ENCODE assay signal across 8 cellular contexts in the genomic region with DNA sequence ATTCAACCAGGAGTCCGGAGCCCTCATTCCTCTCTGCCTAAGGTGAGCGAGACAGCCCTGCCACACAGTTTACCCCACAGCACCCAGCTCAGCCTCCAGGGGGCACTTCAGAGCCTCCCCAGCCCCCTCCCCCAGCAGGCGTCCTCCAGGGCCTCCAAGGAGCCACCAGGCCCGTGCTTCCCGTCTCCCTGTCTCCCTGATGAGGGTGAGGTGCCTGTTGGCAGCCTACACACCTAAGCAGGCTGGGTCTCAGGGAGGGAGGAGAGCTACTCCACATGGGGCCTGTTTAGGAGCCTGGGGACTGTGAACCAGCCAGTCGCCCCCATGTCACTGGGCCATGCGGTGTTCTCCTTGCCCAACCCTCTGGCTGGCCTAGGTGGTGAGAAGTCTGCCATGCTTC. TPM values are rescaled to one million over a fixed set of nuclear protein-coding genes. Genes with fewer than 3 reads are reported as not detected.
A peak's percentile ranks its signal among the peaks of the same experiment; 100 is the strongest.
DNase-seq lines count a peak whose midpoint lies in the region; ATAC-seq, FAIRE-seq and TF ChIP-seq lines count a peak whose summit lies in the region.

No MANE protein-coding gene starts in this region.

- no peak for FAIRE-seq in HepG2 (lab: Jason Lieb, UNC)

- H2BK5ac ChIP-seq in H9 (ENCODE audit: insufficient read length, low read length), result no peak overlapping the region

- H3K9me3 Mint-ChIP-seq in H9, result no peaks in the 10 kb centered on the region
- H3K9me3 Mint-ChIP-seq in activated naive CD8-positive, alpha-beta T cell treated with anti-CD3 and anti-CD28 coated beads, Interleukin-2, amount 10 ng/mL, durations not matched to agents 7 days and 5 days, result no peaks in the 10 kb centered on the region

- H3K23me2 ChIP-seq in H9 (ENCODE audit: insufficient read length, low read depth, low read length, poor library complexity, severe bottlenecking), result no peaks in the 10 kb centered on the region

- H2BK120ac ChIP-seq in H9 (ENCODE audit: low read depth, low read length, poor library complexity, severe bottlenecking), result no peak overlapping the region

- no peaks in the 10 kb centered on the region for H3K27me3 Mint-ChIP-seq in H9 (ENCODE audit: low read depth)
- no peaks in the 10 kb centered on the region for H3K27me3 Mint-ChIP-seq in activated naive CD8-positive, alpha-beta T cell treated with anti-CD3 and anti-CD28 coated beads, Interleukin-2, amount 10 ng/mL, durations not matched to agents 7 days and 5 days

- H2BK12ac ChIP-seq in H9 (ENCODE audit: insufficient read length, low read depth, low read length), result no peak overlapping the region

- no peaks in the 10 kb centered on the region for H3K4me1 ChIP-seq in H9 (ENCODE audit: insufficient read depth, low read length)
- H3K4me1 ChIP-seq in HepG2 (ENCODE audit: insufficient read depth, low read length), result peaks cover 17% of the 10 kb centered on the region; the same call in 1 of the 2 replicates

- H2BK15ac ChIP-seq in H9 (ENCODE audit: low read depth, low read length), result no peak overlapping the region

- H4K5ac ChIP-seq in H9 (ENCODE audit: insufficient read length, low read depth, low read length), result no peak overlapping the region

- H3K4me3 Mint-ChIP-seq in H9, result no peak overlapping the region
- no peak overlapping the region for H3K4me3 Mint-ChIP-seq in activated naive CD8-positive, alpha-beta T cell treated with anti-CD3 and anti-CD28 coated beads, Interleukin-2, amount 10 ng/mL, durations not matched to agents 7 days and 5 days

- no TSS peak for BruUV-seq in HepG2 (replicated peaks; lab: Mats Ljungman, UMichigan)

- no peak for ATAC-seq in activated naive CD8-positive, alpha-beta T cell treated with anti-CD3 and anti-CD28 coated beads, Interleukin-2, amount 10 ng/mL, durations not matched to agents 7 days and 5 days (ENCODE audit: low read depth)
- peak; percentile 71 for ATAC-seq in HepG2
- ATAC-seq in GM19035 (IDR thresholded peaks at IDR 0.05; ENCODE audit: unreplicated experiment), result no peak
- ATAC-seq in GM21447 (IDR thresholded peaks at IDR 0.05; ENCODE audit: unreplicated experiment), result no peak

- peaks cover 9 to 24% of the 10 kb centered on the region in 2 experiments; a peak in 4 of 5 replicates for H3K36me3 ChIP-seq in HepG2 (replicated peaks in 1 of 2; ENCODE audit: control insufficient read depth in 1 of 2, insufficient read depth in 2 of 2, low read length in 2 of 2)

- POLR2A ChIA-PET in activated naive CD8-positive, alpha-beta T cell treated with anti-CD3 and anti-CD28 coated beads, Interleukin-2, amount 10 ng/mL, durations not matched to agents 7 days and 5 days (lab: Charles Lee), result interaction anchor here (1.0 to 2.5 kb wide), 2 partner anchors 30 to 31 kb away, joined by 3 to 11 read pairs; a partner anchor contains a TSS
- POLR2A ChIA-PET in HepG2 (lab: Yijun Ruan, JAX), result interaction anchor here (1.4 to 2.0 kb wide), 3 partner anchors 12 to 27 kb away, joined by 3 to 7 read pairs (median 4); no protein-coding TSS in a partner anchor

- H3K79me2 ChIP-seq in H9 (ENCODE audit: insufficient read depth, low read length), result no peaks in the 10 kb centered on the region
- no peaks in the 10 kb centered on the region for H3K79me2 ChIP-seq in HepG2 (ENCODE audit: insufficient read depth, low read length)

- H3K4ac ChIP-seq in H9 (ENCODE audit: low read depth, low read length), result no peak overlapping the region

- TF ChIP-seq CTCF in AG09319 (IDR thresholded peaks at IDR 0.05; ENCODE audit: low read depth, low read length) (peak; percentile 34), H9 (conservative IDR thresholded peaks at IDR 0.05) (peak; percentile 76), HepG2 (CRISPR knock-in tag; IDR thresholded peaks at IDR 0.05) (peak; percentile 65)

- H3K4me1 Mint-ChIP-seq in H9, result peaks cover 15 to 32% of the 10 kb centered on the region in 2 experiments
- peaks cover 31% of the 10 kb centered on the region for H3K4me1 Mint-ChIP-seq in activated naive CD8-positive, alpha-beta T cell treated with anti-CD3 and anti-CD28 coated beads, Interleukin-2, amount 10 ng/mL, durations not matched to agents 7 days and 5 days

- no peak for TF ChIP-seq POLR2A in HepG2 (IDR thresholded peaks at IDR 0.05; ENCODE audit: insufficient read depth in 1 of 2, low read depth in 2 of 2, low read length in 2 of 2)

- TF ChIP-seq RAD21 in HepG2 (CRISPR knock-in tag; IDR thresholded peaks at IDR 0.05), result no peak

- H3K23ac ChIP-seq in H9 (ENCODE audit: insufficient read length, low read depth, low read length), result no peak overlapping the region

- no peak for DNase-seq in AG09319 (ENCODE audit: extremely low read depth, low read depth)
- DNase-seq in H9, result peak; percentile 79
- DNase-seq in activated naive CD8-positive, alpha-beta T cell treated with anti-CD3 and anti-CD28 coated beads, Interleukin-2, amount 10 ng/mL, durations not matched to agents 7 days and 5 days, result no peak
- no peak for DNase-seq in HepG2 (ENCODE audit: low spot score)
- DNase-seq in putamen (ENCODE audit: low spot score), result no peak
- DNase-seq in NCI-H1436 (lab: John Stamatoyannopoulos, UW), result no peak

- H3K9ac ChIP-seq in H9 (ENCODE audit: extremely low read depth, insufficient read length, low read length), result no peak overlapping the region
- H3K9ac ChIP-seq in HepG2 (ENCODE audit: insufficient read depth, low read depth, low read length), result no peak overlapping the region

- WGBS in H9 (ENCODE audit: extremely low coverage, insufficient read length, low lambda C conversion rate), result no CpG with 5 or more reads among the region's 7 CpGs
- WGBS in HepG2 (ENCODE audit: low lambda C conversion rate), result 90% methylated on average over 3 of the region's 7 CpGs

- H4K8ac ChIP-seq in H9 (replicated peaks; ENCODE audit: insufficient read length, low read depth, low read length), result no peak overlapping the region

- intact Hi-C loops in HepG2 (cut with micrococcal nuclease; ENCODE audit: unreplicated experiment), result no loop called here

- peak overlapping the region in 1 of 3 experiments; percentile 82; a peak in 1 of 7 replicates for H3K27ac Mint-ChIP-seq in H9
- H3K27ac Mint-ChIP-seq in activated naive CD8-positive, alpha-beta T cell treated with anti-CD3 and anti-CD28 coated beads, Interleukin-2, amount 10 ng/mL, durations not matched to agents 7 days and 5 days, result peak overlapping the region; percentile 61

- no peak overlapping the region for H3K18ac ChIP-seq in H9 (ENCODE audit: insufficient read length, low read depth, low read length)

- H3K9me3 ChIP-seq in H9 (ENCODE audit: control insufficient read depth, low read depth, low read length) (no peaks in the 10 kb centered on the region), HepG2 (ENCODE audit: low read length) (no peaks in the 10 kb centered on the region)

- H2AFZ ChIP-seq in H9 (ENCODE audit: low read length), result no peak overlapping the region
- no peak overlapping the region for H2AFZ ChIP-seq in HepG2 (ENCODE audit: low read length)

- H3K27ac ChIP-seq in H9 (ENCODE audit: insufficient read length, low read depth, low read length) (no peak overlapping the region), HepG2 (ENCODE audit: extremely low read length, insufficient read depth, low read length) (no peak overlapping the region)

- H2BK20ac ChIP-seq in H9 (ENCODE audit: low read depth, low read length, poor library complexity, severe bottlenecking), result no peak overlapping the region

- H3K14ac ChIP-seq in H9 (ENCODE audit: insufficient read depth, low read length), result no peak overlapping the region

- no peak overlapping the region for H3K4me2 ChIP-seq in H9 (ENCODE audit: insufficient read depth, insufficient read length, low read length)
- no peak overlapping the region for H3K4me2 ChIP-seq in HepG2 (ENCODE audit: low read depth, low read length)

- H3K36me3 Mint-ChIP-seq in H9 (ENCODE audit: insufficient read depth in 1 of 3, low read depth in 3 of 3), result peaks cover 3 to 8% (median 8%) of the 10 kb centered on the region in 3 experiments; a peak in 6 of 7 replicates
- peaks cover 3% of the 10 kb centered on the region for H3K36me3 Mint-ChIP-seq in activated naive CD8-positive, alpha-beta T cell treated with anti-CD3 and anti-CD28 coated beads, Interleukin-2, amount 10 ng/mL, durations not matched to agents 7 days and 5 days

- H3K27me3 ChIP-seq in H9 (ENCODE audit: insufficient read depth, low read length) (no peaks in the 10 kb centered on the region), HepG2 (ENCODE audit: control insufficient read depth in 1 of 2, insufficient read depth in 2 of 2, low read length in 2 of 2) (no peaks in the 10 kb centered on the region)

- CTCF ChIA-PET in HepG2 (lab: Yijun Ruan, JAX; ENCODE audit: low intra/inter-chr PET ratio, low total read pairs), result interaction anchor here (1.4 kb wide), 1 partner anchor 30 kb away, joined by 5 read pairs; no protein-coding TSS in a partner anchor

- no peak overlapping the region for H4K91ac ChIP-seq in H9 (ENCODE audit: insufficient read length, low read depth, low read length)

- H3K4me3 ChIP-seq in HepG2 (replicated peaks in 1 of 3; ENCODE audit: insufficient read depth in 1 of 3, low read depth in 2 of 3, low read length in 3 of 3), result no peak overlapping the region

- no peaks in the 10 kb centered on the region for H4K20me1 ChIP-seq in H9 (ENCODE audit: control insufficient read depth, insufficient read depth, insufficient read length)
- no peaks in the 10 kb centered on the region for H4K20me1 ChIP-seq in HepG2 (ENCODE audit: insufficient read depth, low read length)

- no peak for TF ChIP-seq EP300 in HepG2 (IDR thresholded peaks at IDR 0.05; ENCODE audit: low read depth in 2 of 2, low read length in 2 of 2)
- no peak for TF ChIP-seq EP300 in HepG2 (CRISPR knock-in tag; IDR thresholded peaks at IDR 0.05; ENCODE audit: borderline replicate concordance)

- H3K56ac ChIP-seq in H9 (ENCODE audit: insufficient read length, low read depth, low read length), result no peak overlapping the region

- in situ Hi-C loops in HepG2 (cut with HindIII; ENCODE audit: extremely low pct_ligation_motif_present, low pct_unique_long_range_greater_than_20kb), result no loop called here

- H3T11ph ChIP-seq in H9 (ENCODE audit: low read length), result no peak overlapping the region

- H3K79me1 ChIP-seq in H9 (ENCODE audit: insufficient read depth, low read depth, low read length, poor library complexity, severe bottlenecking), result no peaks in the 10 kb centered on the region

- no peak overlapping the region for H2AK5ac ChIP-seq in H9 (ENCODE audit: insufficient read length, low read length)

RNA-seq across cellular contexts. Expression of a gene that starts 28.9 kb away (rescaled TPM):
- total RNA-seq in H9 (2021) (37.0 and 40.6 TPM in 2 replicates), HepG2 (2016; rRNA removed; fragmentation: Illumina TruSeq; extraction: Trizol) (38.9 and 39.8 TPM in 2 replicates)
- 10 to 100 TPM; 54.7 to 55.1 TPM for total RNA-seq in activated naive CD8-positive, alpha-beta T cell treated with anti-CD3 and anti-CD28 coated beads, Interleukin-2, amount 10 ng/mL, durations not matched to agents 7 days and 5 days
- 13.4 and 13.6 TPM in 2 replicates for total RNA-seq in HepG2 (2016; cell fraction: cytosol; rRNA removed; fragmentation: Illumina TruSeq; extraction: Trizol; ENCODE audit: low read depth)
- 33.2 and 39.7 TPM in 2 replicates for total RNA-seq in HepG2 (2016; cell fraction: insoluble cytoplasmic fraction; rRNA removed; fragmentation: Illumina TruSeq; extraction: Trizol)
- 49.9 and 53.6 TPM in 2 replicates for total RNA-seq in HepG2 (2016; cell fraction: membrane; rRNA removed; fragmentation: Illumina TruSeq; extraction: Trizol)
- 21.9 and 30.8 TPM in 2 replicates for total RNA-seq in HepG2 (2016; cell fraction: nucleus; rRNA removed; fragmentation: Illumina TruSeq; extraction: Trizol)
- polyA plus RNA-seq in HepG2 (2011; rRNA removed), result 66.5 and 84.1 TPM in 2 replicates
- 62.9 and 70.1 TPM in 2 replicates for polyA plus RNA-seq in HepG2 (2011; cell fraction: cytosol; rRNA removed)
- polyA plus RNA-seq in HepG2 (2011; cell fraction: nucleus; rRNA removed), result 86.9 and 92.0 TPM in 2 replicates
- polyA plus RNA-seq in HepG2 (2012), result 98.0 and 117 TPM in 2 replicates
- 18.4 and 21.2 TPM in 2 replicates for polyA plus RNA-seq in HepG2 (2016; cell fraction: cytosol; fragmentation: Illumina TruSeq; extraction: Trizol; ENCODE audit: low read depth)
- 51.6 and 70.7 TPM in 2 replicates for polyA plus RNA-seq in HepG2 (2016; cell fraction: insoluble cytoplasmic fraction; fragmentation: Illumina TruSeq; extraction: Trizol; ENCODE audit: low read depth)
- polyA plus RNA-seq in HepG2 (2016; cell fraction: membrane; fragmentation: Illumina TruSeq; extraction: Trizol; ENCODE audit: low read depth), result 57.9 and 63.0 TPM in 2 replicates
- polyA plus RNA-seq in HepG2 (2016; cell fraction: nucleus; fragmentation: Illumina TruSeq; extraction: Trizol; ENCODE audit: insufficient read depth, low read depth), result 63.9 and 73.5 TPM in 2 replicates
- polyA minus RNA-seq in HepG2 (2011; rRNA and poly(A)+ RNA removed; ENCODE audit: low replicate concordance), result 23.8 and 82.1 TPM in 2 replicates
- 41.1 and 48.2 TPM in 2 replicates for polyA minus RNA-seq in HepG2 (2011; cell fraction: cytosol; rRNA and poly(A)+ RNA removed)
- 36.6 and 46.0 TPM in 2 replicates for polyA minus RNA-seq in HepG2 (2011; cell fraction: nucleus; rRNA and poly(A)+ RNA removed)
